1 cellular context compared by ENCODE assay signal in the genomic region with DNA sequence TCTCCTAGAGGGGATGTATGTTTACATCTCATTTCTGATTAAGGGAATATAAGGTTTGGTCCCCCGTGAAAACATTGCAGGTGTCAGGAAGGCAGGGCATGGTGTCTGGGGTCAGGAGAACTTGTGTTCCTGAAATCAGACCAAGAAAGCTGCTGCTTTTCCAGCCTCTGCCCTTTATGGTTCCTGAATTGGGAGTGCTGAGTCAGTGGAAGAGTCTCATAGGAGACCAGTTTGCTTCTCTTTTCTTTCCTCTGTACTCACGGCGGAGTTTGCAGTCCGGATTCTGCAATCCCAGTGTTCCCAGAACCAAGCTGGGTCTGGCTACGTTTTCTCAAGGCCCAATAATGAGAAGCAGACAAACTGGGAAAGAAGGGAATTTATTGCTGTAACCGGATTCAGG.
TF ChIP-seq lines count a peak whose summit lies in the region.

No MANE protein-coding gene starts in this region.

TF ChIP-seq in GM23338, 12 proteins besides CTCF, POLR2A, EP300 and RAD21 (continued from another document):
- TF ChIP-seq, protein P1, sequence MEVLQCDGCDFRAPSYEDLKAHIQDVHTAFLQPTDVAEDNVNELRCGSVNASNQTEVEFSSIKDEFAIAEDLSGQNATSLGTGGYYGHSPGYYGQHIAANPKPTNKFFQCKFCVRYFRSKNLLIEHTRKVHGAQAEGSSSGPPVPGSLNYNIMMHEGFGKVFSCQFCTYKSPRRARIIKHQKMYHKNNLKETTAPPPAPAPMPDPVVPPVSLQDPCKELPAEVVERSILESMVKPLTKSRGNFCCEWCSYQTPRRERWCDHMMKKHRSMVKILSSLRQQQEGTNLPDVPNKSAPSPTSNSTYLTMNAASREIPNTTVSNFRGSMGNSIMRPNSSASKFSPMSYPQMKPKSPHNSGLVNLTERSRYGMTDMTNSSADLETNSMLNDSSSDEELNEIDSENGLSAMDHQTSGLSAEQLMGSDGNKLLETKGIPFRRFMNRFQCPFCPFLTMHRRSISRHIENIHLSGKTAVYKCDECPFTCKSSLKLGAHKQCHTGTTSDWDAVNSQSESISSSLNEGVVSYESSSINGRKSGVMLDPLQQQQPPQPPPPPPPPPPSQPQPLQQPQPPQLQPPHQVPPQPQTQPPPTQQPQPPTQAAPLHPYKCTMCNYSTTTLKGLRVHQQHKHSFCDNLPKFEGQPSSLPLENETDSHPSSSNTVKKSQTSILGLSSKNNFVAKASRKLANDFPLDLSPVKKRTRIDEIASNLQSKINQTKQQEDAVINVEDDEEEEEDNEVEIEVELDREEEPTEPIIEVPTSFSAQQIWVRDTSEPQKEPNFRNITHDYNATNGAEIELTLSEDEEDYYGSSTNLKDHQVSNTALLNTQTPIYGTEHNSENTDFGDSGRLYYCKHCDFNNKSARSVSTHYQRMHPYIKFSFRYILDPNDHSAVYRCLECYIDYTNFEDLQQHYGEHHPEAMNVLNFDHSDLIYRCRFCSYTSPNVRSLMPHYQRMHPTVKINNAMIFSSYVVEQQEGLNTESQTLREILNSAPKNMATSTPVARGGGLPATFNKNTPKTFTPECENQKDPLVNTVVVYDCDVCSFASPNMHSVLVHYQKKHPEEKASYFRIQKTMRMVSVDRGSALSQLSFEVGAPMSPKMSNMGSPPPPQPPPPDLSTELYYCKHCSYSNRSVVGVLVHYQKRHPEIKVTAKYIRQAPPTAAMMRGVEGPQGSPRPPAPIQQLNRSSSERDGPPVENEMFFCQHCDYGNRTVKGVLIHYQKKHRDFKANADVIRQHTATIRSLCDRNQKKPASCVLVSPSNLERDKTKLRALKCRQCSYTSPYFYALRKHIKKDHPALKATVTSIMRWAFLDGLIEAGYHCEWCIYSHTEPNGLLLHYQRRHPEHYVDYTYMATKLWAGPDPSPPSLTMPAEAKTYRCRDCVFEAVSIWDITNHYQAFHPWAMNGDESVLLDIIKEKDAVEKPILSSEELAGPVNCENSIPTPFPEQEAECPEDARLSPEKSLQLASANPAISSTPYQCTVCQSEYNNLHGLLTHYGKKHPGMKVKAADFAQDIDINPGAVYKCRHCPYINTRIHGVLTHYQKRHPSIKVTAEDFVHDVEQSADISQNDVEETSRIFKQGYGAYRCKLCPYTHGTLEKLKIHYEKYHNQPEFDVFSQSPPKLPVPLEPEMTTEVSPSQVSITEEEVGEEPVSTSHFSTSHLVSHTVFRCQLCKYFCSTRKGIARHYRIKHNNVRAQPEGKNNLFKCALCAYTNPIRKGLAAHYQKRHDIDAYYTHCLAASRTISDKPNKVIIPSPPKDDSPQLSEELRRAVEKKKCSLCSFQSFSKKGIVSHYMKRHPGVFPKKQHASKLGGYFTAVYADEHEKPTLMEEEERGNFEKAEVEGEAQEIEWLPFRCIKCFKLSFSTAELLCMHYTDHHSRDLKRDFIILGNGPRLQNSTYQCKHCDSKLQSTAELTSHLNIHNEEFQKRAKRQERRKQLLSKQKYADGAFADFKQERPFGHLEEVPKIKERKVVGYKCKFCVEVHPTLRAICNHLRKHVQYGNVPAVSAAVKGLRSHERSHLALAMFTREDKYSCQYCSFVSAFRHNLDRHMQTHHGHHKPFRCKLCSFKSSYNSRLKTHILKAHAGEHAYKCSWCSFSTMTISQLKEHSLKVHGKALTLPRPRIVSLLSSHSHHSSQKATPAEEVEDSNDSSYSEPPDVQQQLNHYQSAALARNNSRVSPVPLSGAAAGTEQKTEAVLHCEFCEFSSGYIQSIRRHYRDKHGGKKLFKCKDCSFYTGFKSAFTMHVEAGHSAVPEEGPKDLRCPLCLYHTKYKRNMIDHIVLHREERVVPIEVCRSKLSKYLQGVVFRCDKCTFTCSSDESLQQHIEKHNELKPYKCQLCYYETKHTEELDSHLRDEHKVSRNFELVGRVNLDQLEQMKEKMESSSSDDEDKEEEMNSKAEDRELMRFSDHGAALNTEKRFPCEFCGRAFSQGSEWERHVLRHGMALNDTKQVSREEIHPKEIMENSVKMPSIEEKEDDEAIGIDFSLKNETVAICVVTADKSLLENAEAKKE (CRISPR knock-in tag; IDR thresholded peaks at IDR 0.05): no peak
- TF ChIP-seq EZH2 (IDR thresholded peaks at IDR 0.05; ENCODE audit: low read depth, unreplicated experiment): no peak
- TF ChIP-seq POLR2AphosphoS5 (IDR thresholded peaks at IDR 0.05; ENCODE audit: low read depth): no peak
- no peak for TF ChIP-seq ZNF114 (CRISPR knock-in tag; IDR thresholded peaks at IDR 0.05)
- TF ChIP-seq NANOG (IDR thresholded peaks at IDR 0.05; ENCODE audit: borderline replicate concordance): no peak
- no peak for TF ChIP-seq ETS1 (IDR thresholded peaks at IDR 0.05)
- TF ChIP-seq EZH2phosphoT487 (IDR thresholded peaks at IDR 0.05; ENCODE audit: unreplicated experiment): no peak
- no peak for TF ChIP-seq STAT1 (IDR thresholded peaks at IDR 0.05; ENCODE audit: unreplicated experiment)
- no peak for TF ChIP-seq JUNB (IDR thresholded peaks at IDR 0.05; ENCODE audit: unreplicated experiment)
